Comparison of ENCODE assay signal across 10 cellular contexts in genomic region chr10:45460235-45460878, GRCh38.
A peak's percentile ranks its signal among the peaks of the same experiment; 100 is the strongest.
DNase-seq lines count a peak whose midpoint lies in the region; ATAC-seq and TF ChIP-seq lines count a peak whose summit lies in the region.
"Had no signal": no experiment of that assay in that cellular context is flagged by ENCODE, and none has a peak within 500 bp of the region (broad histone marks: within the 10 kb centered on the region; RNA-seq: fewer than 3 reads in every experiment).

No MANE protein-coding gene starts in this region.

- intact Hi-C loops in dendritic cell treated with granulocyte-macrophage colony-stimulating factor and Interleukin-4, amounts not matched to agents 40 ng/mL and 50 ng/mL, for 4 days (cut with micrococcal nuclease), result loop anchor here (2.0 to 5.0 kb wide), 3 partner anchors 83 to 272 kb away; no protein-coding TSS in a partner anchor
- intact Hi-C loops in CD4-positive, alpha-beta T cell (cut with DNase I, micrococcal nuclease), result loop anchor here in 1 of 2 experiments (1.0 to 5.0 kb wide), 2 partner anchors 12 to 277 kb away; no protein-coding TSS in a partner anchor
- intact Hi-C loops in posterior cingulate gyrus (cut with DNase I), result loop anchor here (10.0 kb wide), 2 partner anchors 206 to 456 kb away; partner anchors contain the start of gene ZNF22

- H3K4me1 Mint-ChIP-seq in dendritic cell treated with granulocyte-macrophage colony-stimulating factor and Interleukin-4, amounts not matched to agents 40 ng/mL and 50 ng/mL, for 4 days (ENCODE audit: low read depth), result peaks cover 72% of the 10 kb centered on the region
- H3K4me1 Mint-ChIP-seq in CD4-positive, alpha-beta T cell (ENCODE audit: low read depth), result peaks cover 6% of the 10 kb centered on the region

- no peaks in the 10 kb centered on the region for H3K9me3 Mint-ChIP-seq in dendritic cell treated with granulocyte-macrophage colony-stimulating factor and Interleukin-4, amounts not matched to agents 40 ng/mL and 50 ng/mL, for 4 days
- no peaks in the 10 kb centered on the region for H3K9me3 Mint-ChIP-seq in CD4-positive, alpha-beta T cell
- H3K9me3 Mint-ChIP-seq: neural crest cell had no signal

- H3K27ac ChIP-seq in CD4-positive, alpha-beta T cell (ENCODE audit: low read depth, low read length), result no peak overlapping the region
- H3K27ac ChIP-seq: cardiac muscle cell had no signal

- H3K4me3 Mint-ChIP-seq in dendritic cell treated with granulocyte-macrophage colony-stimulating factor and Interleukin-4, amounts not matched to agents 40 ng/mL and 50 ng/mL, for 4 days, result peak overlapping the region; percentile 7
- H3K4me3 Mint-ChIP-seq in CD4-positive, alpha-beta T cell, result no peak overlapping the region
- H3K4me3 Mint-ChIP-seq: neural crest cell had no signal

- CTCF ChIA-PET in CD4-positive, alpha-beta T cell (lab: Charles Lee), result no interaction called here

- H3K9me3 ChIP-seq in CD4-positive, alpha-beta T cell (ENCODE audit: control insufficient read depth, low read length), result no peaks in the 10 kb centered on the region

- no peaks in the 10 kb centered on the region for H3K27me3 Mint-ChIP-seq in dendritic cell treated with granulocyte-macrophage colony-stimulating factor and Interleukin-4, amounts not matched to agents 40 ng/mL and 50 ng/mL, for 4 days
- H3K27me3 Mint-ChIP-seq in CD4-positive, alpha-beta T cell, result no peaks in the 10 kb centered on the region

- H3K27me3 ChIP-seq in CD4-positive, alpha-beta T cell (ENCODE audit: control insufficient read depth, insufficient read depth, low read length), result no peaks in the 10 kb centered on the region
- H3K27me3 ChIP-seq: cardiac muscle cell had no signal

- H3K36me3 Mint-ChIP-seq in dendritic cell treated with granulocyte-macrophage colony-stimulating factor and Interleukin-4, amounts not matched to agents 40 ng/mL and 50 ng/mL, for 4 days (ENCODE audit: low read depth), result peaks cover 67% of the 10 kb centered on the region
- peaks cover 74% of the 10 kb centered on the region for H3K36me3 Mint-ChIP-seq in CD4-positive, alpha-beta T cell (ENCODE audit: low read depth)

- ATAC-seq in GM18520 (IDR thresholded peaks at IDR 0.05; ENCODE audit: unreplicated experiment) (peak; percentile 16), GM21526 (IDR thresholded peaks at IDR 0.05; ENCODE audit: low FRiP score, unreplicated experiment) (peak; percentile 34), HG03196 (IDR thresholded peaks at IDR 0.05; ENCODE audit: unreplicated experiment) (peak; percentile 33)
- ATAC-seq in CD4-positive, alpha-beta T cell (ENCODE audit: poor library complexity), result no peak

- DNase-seq in cortex of kidney (lab: John Stamatoyannopoulos, UW) (no peak), NCI-H187 treated with DMSO at 0.1 percent for 48 hours (lab: John Stamatoyannopoulos, UW) (no peak), posterior cingulate gyrus (no peak)
- no peak for DNase-seq in CD4-positive, alpha-beta T cell

- POLR2A ChIA-PET in CD4-positive, alpha-beta T cell (lab: Charles Lee), result interaction anchor here (1.3 kb wide), 1 partner anchor 10 kb away, joined by 3 read pairs; no protein-coding TSS in a partner anchor

- TF ChIP-seq CTCF in CD4-positive, alpha-beta T cell (IDR thresholded peaks at IDR 0.05), result no peak

- H3K27ac Mint-ChIP-seq in dendritic cell treated with granulocyte-macrophage colony-stimulating factor and Interleukin-4, amounts not matched to agents 40 ng/mL and 50 ng/mL, for 4 days, result peak overlapping the region; percentile 87
- no peak overlapping the region for H3K27ac Mint-ChIP-seq in CD4-positive, alpha-beta T cell
